ENCODE assay signal across 1 cellular context in genomic region chr18:5152335-5153020, GRCh38.
TF ChIP-seq lines count a peak whose summit lies in the region.

No MANE protein-coding gene starts in this region.

TF ChIP-seq in GM23338, 12 proteins besides CTCF, POLR2A, EP300 and RAD21 (continued from another document):
- TF ChIP-seq, protein P1, sequence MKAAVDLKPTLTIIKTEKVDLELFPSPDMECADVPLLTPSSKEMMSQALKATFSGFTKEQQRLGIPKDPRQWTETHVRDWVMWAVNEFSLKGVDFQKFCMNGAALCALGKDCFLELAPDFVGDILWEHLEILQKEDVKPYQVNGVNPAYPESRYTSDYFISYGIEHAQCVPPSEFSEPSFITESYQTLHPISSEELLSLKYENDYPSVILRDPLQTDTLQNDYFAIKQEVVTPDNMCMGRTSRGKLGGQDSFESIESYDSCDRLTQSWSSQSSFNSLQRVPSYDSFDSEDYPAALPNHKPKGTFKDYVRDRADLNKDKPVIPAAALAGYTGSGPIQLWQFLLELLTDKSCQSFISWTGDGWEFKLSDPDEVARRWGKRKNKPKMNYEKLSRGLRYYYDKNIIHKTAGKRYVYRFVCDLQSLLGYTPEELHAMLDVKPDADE (IDR thresholded peaks at IDR 0.05): no peak
- TF ChIP-seq POLR2AphosphoS5 (IDR thresholded peaks at IDR 0.05; ENCODE audit: low read depth): no peak
- TF ChIP-seq ZNF114 (CRISPR knock-in tag; IDR thresholded peaks at IDR 0.05): no peak
- TF ChIP-seq NANOG (IDR thresholded peaks at IDR 0.05; ENCODE audit: borderline replicate concordance): no peak
- TF ChIP-seq, protein P2, sequence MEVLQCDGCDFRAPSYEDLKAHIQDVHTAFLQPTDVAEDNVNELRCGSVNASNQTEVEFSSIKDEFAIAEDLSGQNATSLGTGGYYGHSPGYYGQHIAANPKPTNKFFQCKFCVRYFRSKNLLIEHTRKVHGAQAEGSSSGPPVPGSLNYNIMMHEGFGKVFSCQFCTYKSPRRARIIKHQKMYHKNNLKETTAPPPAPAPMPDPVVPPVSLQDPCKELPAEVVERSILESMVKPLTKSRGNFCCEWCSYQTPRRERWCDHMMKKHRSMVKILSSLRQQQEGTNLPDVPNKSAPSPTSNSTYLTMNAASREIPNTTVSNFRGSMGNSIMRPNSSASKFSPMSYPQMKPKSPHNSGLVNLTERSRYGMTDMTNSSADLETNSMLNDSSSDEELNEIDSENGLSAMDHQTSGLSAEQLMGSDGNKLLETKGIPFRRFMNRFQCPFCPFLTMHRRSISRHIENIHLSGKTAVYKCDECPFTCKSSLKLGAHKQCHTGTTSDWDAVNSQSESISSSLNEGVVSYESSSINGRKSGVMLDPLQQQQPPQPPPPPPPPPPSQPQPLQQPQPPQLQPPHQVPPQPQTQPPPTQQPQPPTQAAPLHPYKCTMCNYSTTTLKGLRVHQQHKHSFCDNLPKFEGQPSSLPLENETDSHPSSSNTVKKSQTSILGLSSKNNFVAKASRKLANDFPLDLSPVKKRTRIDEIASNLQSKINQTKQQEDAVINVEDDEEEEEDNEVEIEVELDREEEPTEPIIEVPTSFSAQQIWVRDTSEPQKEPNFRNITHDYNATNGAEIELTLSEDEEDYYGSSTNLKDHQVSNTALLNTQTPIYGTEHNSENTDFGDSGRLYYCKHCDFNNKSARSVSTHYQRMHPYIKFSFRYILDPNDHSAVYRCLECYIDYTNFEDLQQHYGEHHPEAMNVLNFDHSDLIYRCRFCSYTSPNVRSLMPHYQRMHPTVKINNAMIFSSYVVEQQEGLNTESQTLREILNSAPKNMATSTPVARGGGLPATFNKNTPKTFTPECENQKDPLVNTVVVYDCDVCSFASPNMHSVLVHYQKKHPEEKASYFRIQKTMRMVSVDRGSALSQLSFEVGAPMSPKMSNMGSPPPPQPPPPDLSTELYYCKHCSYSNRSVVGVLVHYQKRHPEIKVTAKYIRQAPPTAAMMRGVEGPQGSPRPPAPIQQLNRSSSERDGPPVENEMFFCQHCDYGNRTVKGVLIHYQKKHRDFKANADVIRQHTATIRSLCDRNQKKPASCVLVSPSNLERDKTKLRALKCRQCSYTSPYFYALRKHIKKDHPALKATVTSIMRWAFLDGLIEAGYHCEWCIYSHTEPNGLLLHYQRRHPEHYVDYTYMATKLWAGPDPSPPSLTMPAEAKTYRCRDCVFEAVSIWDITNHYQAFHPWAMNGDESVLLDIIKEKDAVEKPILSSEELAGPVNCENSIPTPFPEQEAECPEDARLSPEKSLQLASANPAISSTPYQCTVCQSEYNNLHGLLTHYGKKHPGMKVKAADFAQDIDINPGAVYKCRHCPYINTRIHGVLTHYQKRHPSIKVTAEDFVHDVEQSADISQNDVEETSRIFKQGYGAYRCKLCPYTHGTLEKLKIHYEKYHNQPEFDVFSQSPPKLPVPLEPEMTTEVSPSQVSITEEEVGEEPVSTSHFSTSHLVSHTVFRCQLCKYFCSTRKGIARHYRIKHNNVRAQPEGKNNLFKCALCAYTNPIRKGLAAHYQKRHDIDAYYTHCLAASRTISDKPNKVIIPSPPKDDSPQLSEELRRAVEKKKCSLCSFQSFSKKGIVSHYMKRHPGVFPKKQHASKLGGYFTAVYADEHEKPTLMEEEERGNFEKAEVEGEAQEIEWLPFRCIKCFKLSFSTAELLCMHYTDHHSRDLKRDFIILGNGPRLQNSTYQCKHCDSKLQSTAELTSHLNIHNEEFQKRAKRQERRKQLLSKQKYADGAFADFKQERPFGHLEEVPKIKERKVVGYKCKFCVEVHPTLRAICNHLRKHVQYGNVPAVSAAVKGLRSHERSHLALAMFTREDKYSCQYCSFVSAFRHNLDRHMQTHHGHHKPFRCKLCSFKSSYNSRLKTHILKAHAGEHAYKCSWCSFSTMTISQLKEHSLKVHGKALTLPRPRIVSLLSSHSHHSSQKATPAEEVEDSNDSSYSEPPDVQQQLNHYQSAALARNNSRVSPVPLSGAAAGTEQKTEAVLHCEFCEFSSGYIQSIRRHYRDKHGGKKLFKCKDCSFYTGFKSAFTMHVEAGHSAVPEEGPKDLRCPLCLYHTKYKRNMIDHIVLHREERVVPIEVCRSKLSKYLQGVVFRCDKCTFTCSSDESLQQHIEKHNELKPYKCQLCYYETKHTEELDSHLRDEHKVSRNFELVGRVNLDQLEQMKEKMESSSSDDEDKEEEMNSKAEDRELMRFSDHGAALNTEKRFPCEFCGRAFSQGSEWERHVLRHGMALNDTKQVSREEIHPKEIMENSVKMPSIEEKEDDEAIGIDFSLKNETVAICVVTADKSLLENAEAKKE (CRISPR knock-in tag; IDR thresholded peaks at IDR 0.05): no peak
- TF ChIP-seq CREB1 (CRISPR knock-in tag; IDR thresholded peaks at IDR 0.05; ENCODE audit: low read depth): no peak
- no peak for TF ChIP-seq ZNF331 (CRISPR knock-in tag; IDR thresholded peaks at IDR 0.05; ENCODE audit: low read depth)
